ENCODE assay signal across 25 cellular contexts in genomic region chr1:247085310-247085709, GRCh38.
"Had no signal": no experiment of that assay in that cellular context is flagged by ENCODE, and none has a peak within 500 bp of the region (broad histone marks: within the 10 kb centered on the region; RNA-seq: fewer than 3 reads in every experiment).

No MANE protein-coding gene starts in this region.

- H3K36me3 ChIP-seq: ovary, right lobe of liver, sigmoid colon, stomach, thoracic aorta, thyroid gland, tibial nerve, upper lobe of right lung, uterus had no signal

- H3K4me3 ChIP-seq: ovary, psoas muscle, right lobe of liver, sigmoid colon, stomach, thoracic aorta, thyroid gland, tibial nerve, upper lobe of right lung, uterus had no signal

- H3K9ac ChIP-seq: parathyroid adenoma had no signal

- DNase-seq: naive thymus-derived CD8-positive, alpha-beta T cell; nephron progenitor cell; occipital lobe; ovary; posterior cingulate gyrus; psoas muscle; right cardiac atrium; right lobe of liver; sigmoid colon; small intestine; stimulated activated CD4-positive, alpha-beta T cell treated with anti-CD3 and anti-CD28 coated beads, Interleukin-15, amount 100 ng/mL, for 24 hours; stimulated activated CD4-positive, alpha-beta T cell treated with anti-CD3 and anti-CD28 coated beads, Interleukin-2, amount 100 ng/mL, for 24 hours; stimulated activated CD4-positive, alpha-beta T cell treated with anti-CD3 and anti-CD28 coated beads, Interleukin-2, amount 100 ng/mL, for 48 hours; stimulated activated CD4-positive, alpha-beta T cell treated with anti-CD3 and anti-CD28 coated beads, Interleukin-4, amount 100 ng/mL, for 24 hours; stimulated activated naive B cell treated with anti-CD40 and anti-IgM and Interleukin-4, amounts not matched to agents 10 μg/mL and 1 μg/mL and 100 μg/mL, for 72 hours; stimulated activated naive CD4-positive, alpha-beta T cell treated with Interleukin-2 at 50 U/mL for 16 hours; stomach; thyroid gland; upper lobe of right lung; uterus had no signal

- H3K9me3 ChIP-seq: ovary, psoas muscle, right lobe of liver, sigmoid colon, thoracic aorta, thyroid gland, upper lobe of right lung, uterus had no signal

- H3K27me3 ChIP-seq: ovary, right lobe of liver, sigmoid colon, stomach, thyroid gland, tibial nerve, upper lobe of right lung, uterus had no signal

- H3K27ac ChIP-seq: ovary, parathyroid adenoma, psoas muscle, right lobe of liver, sigmoid colon, stomach, thoracic aorta, thyroid gland, tibial nerve, upper lobe of right lung, uterus had no signal

- ATAC-seq: naive thymus-derived CD8-positive, alpha-beta T cell; natural killer cell treated with Interleukin-12 subunit alpha and Interleukin-12 subunit beta and Interleukin-15 and Interleukin-18, amount 100 ng/mL, for 72 hours; psoas muscle; right cardiac atrium; stimulated activated effector memory CD8-positive, alpha-beta T cell treated with anti-CD3 and anti-CD28 coated beads, Interleukin-12 subunit alpha, Interleukin-12 subunit beta, amount 100 ng/mL, for 72 hours; stimulated activated naive B cell treated with anti-CD40 and anti-IgM and Interleukin-4, amounts not matched to agents 10 μg/mL and 1 μg/mL and 100 μg/mL, for 72 hours had no signal

- H2AFZ ChIP-seq: parathyroid adenoma had no signal

- H3K4me1 ChIP-seq: parathyroid adenoma, psoas muscle, right lobe of liver, sigmoid colon, stomach, thyroid gland, tibial nerve, upper lobe of right lung, uterus had no signal
